Comparison of ENCODE assay signal across 8 cellular contexts in the genomic region with DNA sequence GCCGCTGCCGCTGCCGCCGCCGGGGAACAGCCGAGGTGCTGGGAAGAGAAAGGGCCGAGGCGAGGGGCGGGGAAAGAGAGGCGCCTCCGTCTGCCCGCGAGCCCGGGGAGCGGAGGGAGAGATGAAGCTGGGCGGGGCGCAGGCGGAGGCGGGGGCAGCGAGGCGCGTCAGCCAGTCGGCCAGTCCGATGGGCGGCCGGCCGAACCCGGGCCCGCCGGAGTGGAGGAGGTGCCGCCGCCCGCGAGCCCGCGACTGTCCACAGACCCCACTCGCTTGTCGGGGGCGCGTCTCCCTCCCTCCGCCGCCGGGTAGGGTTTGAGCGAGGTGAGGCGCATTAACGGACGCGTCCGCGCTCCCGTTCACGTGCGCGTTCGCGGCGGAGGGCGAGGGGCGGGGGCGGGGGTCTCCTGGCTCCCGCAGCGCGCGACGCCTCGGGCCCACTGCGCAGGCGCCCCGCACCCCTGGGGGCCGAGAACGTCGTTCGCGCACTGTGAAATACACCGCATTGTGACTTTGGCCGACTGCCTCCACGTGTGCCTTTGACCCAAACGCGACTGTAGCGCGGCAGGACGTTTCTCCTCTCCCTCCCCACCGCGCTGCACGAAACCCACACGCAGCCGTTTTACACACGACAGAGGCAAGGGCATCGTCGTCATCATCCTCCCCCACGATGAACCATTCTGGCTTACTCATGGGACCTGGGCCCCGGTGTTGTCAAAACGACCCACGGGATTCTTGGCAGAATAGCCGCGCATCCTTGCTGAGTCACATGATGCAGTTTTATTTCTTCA. TPM values are rescaled to one million over a fixed set of nuclear protein-coding genes. Genes with fewer than 3 reads are reported as not detected.
DNase-seq lines count a peak whose midpoint lies in the region; TF ChIP-seq lines count a peak whose summit lies in the region.

Gene NUDT11 (minus strand): TSS at position 92 of the 791 bp plus-strand sequence. CDS start 148 bp downstream, outside the sequence.

- intact Hi-C loops in sigmoid colon (cut with DNase I): no loop called here

- H3K4me3 ChIP-seq in HAP-1 (peak within 1 kb of the TSS; percentile 51), sigmoid colon (peak within 1 kb of the TSS; percentile 34 to 65 (median 56))

- DNase-seq in HAP-1 (ENCODE audit: low spot score in 2 of 2) (peak; percentile 79 to 94), RWPE1 (ENCODE audit: low spot score) (peak; percentile 40), amniotic epithelial cell (ENCODE audit: low read depth) (peak; percentile 50), hepatic stellate cell (ENCODE audit: low spot score) (peak; percentile 50), sigmoid colon (peak; percentile 78), cerebellar nuclear complex (lab: John Stamatoyannopoulos, UW) (no peak), GF-D8 (lab: John Stamatoyannopoulos, UW) (no peak)

- POLR2A ChIA-PET in RWPE1 (lab: Yijun Ruan, JAX; ENCODE audit: low non-redundant PET): no interaction called here

- peaks cover 15% of the 10 kb centered on the region for H3K4me1 ChIP-seq in HAP-1
- peaks cover 0 to 5% (median 0%) of the 10 kb centered on the region in 4 donors for H3K4me1 ChIP-seq in sigmoid colon

- no peak for TF ChIP-seq EP300 in sigmoid colon (IDR thresholded peaks at IDR 0.05)

- H3K36me3 ChIP-seq in HAP-1 (replicated peaks): peaks cover under 1% of the 10 kb centered on the region; the same call in 1 of the 2 replicates
- no peaks in the 10 kb centered on the region for H3K36me3 ChIP-seq in sigmoid colon

- in situ Hi-C loops in HAP-1 (cut with MboI; ENCODE audit: low sequenced_read_pairs): loop anchor here (25.0 kb wide), 2 partner anchors 116 to 366 kb away; partner anchors contain the start of gene CENPVL3

- no peaks in the 10 kb centered on the region for H3K9me3 ChIP-seq in HAP-1
- no peaks in the 10 kb centered on the region for H3K9me3 ChIP-seq in sigmoid colon

- WGBS in sigmoid colon, 2 donors: 1% methylated on average over 95 to 96 of the region's 96 CpGs

- TF ChIP-seq CTCF in C4-2B (conservative IDR thresholded peaks at IDR 0.05) (no peak), RWPE1 (conservative IDR thresholded peaks at IDR 0.05; ENCODE audit: low read depth) (no peak), sigmoid colon (IDR thresholded peaks at IDR 0.05) (no peak)

- H3K27ac ChIP-seq in C4-2B (peak within 1 kb of the TSS; percentile 63), RWPE1 (peak within 1 kb of the TSS; percentile 67), sigmoid colon (peak within 1 kb of the TSS; percentile 43 to 65 (median 55))

- CTCF ChIA-PET in RWPE1 (lab: Yijun Ruan, JAX): no interaction called here

- no peaks in the 10 kb centered on the region for H3K27me3 ChIP-seq in HAP-1 (ENCODE audit: low read depth)
- H3K27me3 ChIP-seq in sigmoid colon: no peaks in the 10 kb centered on the region

- TF ChIP-seq POLR2A in sigmoid colon (IDR thresholded peaks at IDR 0.05): no peak

RNA-seq across cellular contexts. Expression of gene NUDT11, which starts in this region (rescaled TPM):
- total RNA-seq in sigmoid colon: 1 to 10 TPM; 3.3 to 6.1 (median 4.5) TPM
- 1 to 10 TPM in 1 of 3 donors, under 1 TPM in 2; 0.46 to 1.1 (median 0.60) TPM for polyA plus RNA-seq in sigmoid colon

Comparison
In these comparisons a context has a peak if more than half of its experiments do, and no peak if none do; other contexts are left out.
1. DNase-seq: peak in HAP-1 (2 of 2), RWPE1 (single experiment), amniotic epithelial cell (single experiment), hepatic stellate cell (single experiment) and sigmoid colon (single experiment); none in cerebellar nuclear complex (0 of 2) and GF-D8 (single experiment).
2. Peak in every context shown above with its lines, with median percentiles within 50 percentile points of each other: H3K27ac ChIP-seq.